In the genomic region with DNA sequence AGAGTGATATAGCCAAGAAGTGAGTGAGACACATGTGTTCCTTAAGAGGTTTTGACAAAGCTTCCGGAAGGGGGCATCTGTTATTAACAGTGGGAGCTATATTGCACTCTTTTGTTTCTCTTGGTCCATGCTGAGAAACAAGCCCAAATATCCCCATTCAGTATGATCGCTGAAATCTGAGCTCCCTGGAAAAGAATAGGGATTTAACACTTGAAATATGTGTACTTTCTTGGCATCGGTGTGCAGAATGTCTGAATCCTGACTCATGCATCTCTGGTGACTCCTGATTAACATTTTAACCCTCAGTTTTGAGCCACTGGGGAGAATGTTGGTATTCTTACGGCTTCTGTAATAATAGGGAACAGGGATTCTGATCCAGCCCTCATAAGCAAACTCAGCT, we compare ENCODE assay signal across 14 cellular contexts.
DNase-seq lines count a peak whose midpoint lies in the region; ATAC-seq and TF ChIP-seq lines count a peak whose summit lies in the region.
"Had no signal": no experiment of that assay in that cellular context is flagged by ENCODE, and none has a peak within 500 bp of the region (broad histone marks: within the 10 kb centered on the region; RNA-seq: fewer than 3 reads in every experiment).

No MANE protein-coding gene starts in this region.

- H3K36me3 ChIP-seq in brain microvascular endothelial cell (replicated peaks) (no peaks in the 10 kb centered on the region), kidney epithelial cell (ENCODE audit: control insufficient read depth, insufficient read depth, low read length) (no peaks in the 10 kb centered on the region)
- H3K36me3 ChIP-seq: pancreas had no signal

- ATAC-seq in HG03095 (IDR thresholded peaks at IDR 0.05; ENCODE audit: unreplicated experiment) (no peak), HG02981 (IDR thresholded peaks at IDR 0.05; ENCODE audit: unreplicated experiment) (no peak), GM18520 (IDR thresholded peaks at IDR 0.05; ENCODE audit: unreplicated experiment) (no peak)

- TF ChIP-seq CTCF in brain microvascular endothelial cell (IDR thresholded peaks at IDR 0.05; ENCODE audit: low read depth, low read length, missing control alignments) (peak; percentile 26), kidney epithelial cell (IDR thresholded peaks at IDR 0.05; ENCODE audit: insufficient read depth, low read length, poor library complexity, severe bottlenecking) (no peak)

- in situ Hi-C loops in brain microvascular endothelial cell (cut with HindIII; ENCODE audit: low pct_ligation_motif_present, low sequenced_read_pairs): no loop called here

- H3K4me3 ChIP-seq in brain microvascular endothelial cell (ENCODE audit: low read depth, low read length): no peak overlapping the region
- no peak overlapping the region for H3K4me3 ChIP-seq in kidney epithelial cell (ENCODE audit: low read depth, low read length)
- H3K4me3 ChIP-seq: pancreas had no signal

- DNase-seq in COLO829 (ENCODE audit: low spot score) (peak; percentile 56), NCI-H128 (lab: John Stamatoyannopoulos, UW; ENCODE audit: unreplicated experiment) (peak; percentile 17), brain microvascular endothelial cell (peak; percentile 48), kidney epithelial cell (ENCODE audit: low read depth) (peak; percentile 51), OCI-M1 (lab: John Stamatoyannopoulos, UW) (no peak)
- DNase-seq: activated T-cell treated with anti-CD3 and anti-CD28 coated beads, Interleukin-2, amount 50 U/mL, for 1 hour; H7; immature natural killer cell; NCI-H187; pancreas; T-helper 2 cell had no signal

- H3K27ac ChIP-seq in brain microvascular endothelial cell: no peak overlapping the region
- H3K27ac ChIP-seq: pancreas had no signal

- H3K27me3 ChIP-seq in brain microvascular endothelial cell (replicated peaks) (no peaks in the 10 kb centered on the region), kidney epithelial cell (ENCODE audit: control insufficient read depth, insufficient read depth, low read length) (no peaks in the 10 kb centered on the region)
- H3K27me3 ChIP-seq: pancreas had no signal
